In genomic region chr18:42182728-42183700, GRCh38 we compare ENCODE assay signal across 18 cellular contexts.
A peak's percentile ranks its signal among the peaks of the same experiment; 100 is the strongest.
DNase-seq lines count a peak whose midpoint lies in the region; ATAC-seq, FAIRE-seq and TF ChIP-seq lines count a peak whose summit lies in the region.
"Had no signal": no experiment of that assay in that cellular context is flagged by ENCODE, and none has a peak within 500 bp of the region (broad histone marks: within the 10 kb centered on the region; RNA-seq: fewer than 3 reads in every experiment).

No MANE protein-coding gene starts in this region.

- peaks cover 0 to 6% (median 0%) of the 10 kb centered on the region in 5 donors for H3K36me3 Mint-ChIP-seq in naive thymus-derived CD4-positive, alpha-beta T cell
- H3K36me3 Mint-ChIP-seq: activated CD8-positive, alpha-beta memory T cell treated with anti-CD3 and anti-CD28 coated beads, Interleukin-2, amount 10 ng/mL, durations not matched to agents 7 days and 5 days had no signal

- no peak for TF ChIP-seq POLR2A in GM12878 (IDR thresholded peaks at IDR 0.05; ENCODE audit: low read depth, low read length)

- no peaks in the 10 kb centered on the region for H3K36me3 ChIP-seq in OCI-LY3 (replicated peaks; ENCODE audit: low read depth, low read length)
- H3K36me3 ChIP-seq in GM12878 (ENCODE audit: control insufficient read depth in 2 of 2, insufficient read depth in 2 of 2, low read length in 1 of 2) = no peaks in the 10 kb centered on the region
- no peaks in the 10 kb centered on the region for H3K36me3 ChIP-seq in naive thymus-derived CD4-positive, alpha-beta T cell (ENCODE audit: control insufficient read depth in 2 of 3, insufficient read depth in 3 of 3, low read length in 3 of 3)
- H3K36me3 ChIP-seq: vagina had no signal

- TF ChIP-seq RAD21 in GM12878 (IDR thresholded peaks at IDR 0.05; ENCODE audit: insufficient read depth, low read depth, low read length) = no peak

- in situ Hi-C loops in Caki2 (cut with HindIII; ENCODE audit: low pct_unique_long_range_greater_than_20kb, low sequenced_read_pairs) = no loop called here
- in situ Hi-C loops in GM12878 (cut with MboI) = no loop called here

- intact Hi-C loops in GM12878 (cut with micrococcal nuclease; ENCODE audit: unreplicated experiment) = loop anchor here (10.0 kb wide), 1 partner anchor 158 kb away; no protein-coding TSS in a partner anchor
- intact Hi-C loops in naive thymus-derived CD4-positive, alpha-beta T cell (cut with micrococcal nuclease) = no loop called here

- H2AFZ ChIP-seq in OCI-LY3 (ENCODE audit: low read depth, low read length) = no peak overlapping the region
- H2AFZ ChIP-seq in GM12878 (ENCODE audit: control insufficient read depth, low read depth, low read length) = no peak overlapping the region

- 25% methylated on average over 7 of the region's 7 CpGs for WGBS in GM12878 (ENCODE audit: insufficient coverage, insufficient replicate concordance, low lambda C conversion rate, missing lambda C conversion rate)

- H3K27ac ChIP-seq in OCI-LY3 (ENCODE audit: low read length) (no peak overlapping the region), GM12878 (ENCODE audit: control insufficient read depth, insufficient read depth) (no peak overlapping the region)
- no peak overlapping the region for H3K27ac ChIP-seq in naive thymus-derived CD4-positive, alpha-beta T cell (ENCODE audit: low read depth, low read length)
- H3K27ac ChIP-seq: vagina had no signal

- no peak for TF ChIP-seq CTCF in OCI-LY3 (IDR thresholded peaks at IDR 0.05; ENCODE audit: low read depth, low read length)
- TF ChIP-seq CTCF in GM12878 (IDR thresholded peaks at IDR 0.05 in 2 of 3, conservative IDR thresholded peaks at IDR 0.05 in 1 of 3; ENCODE audit: control insufficient read depth in 2 of 3, extremely low read depth in 1 of 3, insufficient read depth in 1 of 3, low read depth in 3 of 3, low read length in 3 of 3) = no peak

- H3K4me1 Mint-ChIP-seq in stimulated activated naive CD8-positive, alpha-beta T cell treated with anti-CD3 and anti-CD28 coated beads, Interleukin-15, amount 100 ng/mL, for 72 hours = no peaks in the 10 kb centered on the region
- peaks cover 0 to 3% (median 0%) of the 10 kb centered on the region in 7 donors for H3K4me1 Mint-ChIP-seq in naive thymus-derived CD4-positive, alpha-beta T cell
- H3K4me1 Mint-ChIP-seq: activated B cell treated with CpG ODN at 0.5 μM for 24 hours; activated CD8-positive, alpha-beta memory T cell treated with anti-CD3 and anti-CD28 coated beads, Interleukin-2, amount 10 ng/mL, durations not matched to agents 7 days and 5 days; IgD-negative memory B cell had no signal

- H3K4me2 ChIP-seq in OCI-LY3 (ENCODE audit: low read length) = peak overlapping the region; percentile 45
- H3K4me2 ChIP-seq in GM12878 (ENCODE audit: control insufficient read depth, insufficient read depth) = no peak overlapping the region

- H3K9me3 Mint-ChIP-seq in stimulated activated naive CD8-positive, alpha-beta T cell treated with anti-CD3 and anti-CD28 coated beads, Interleukin-15, amount 100 ng/mL, for 72 hours = no peaks in the 10 kb centered on the region
- H3K9me3 Mint-ChIP-seq in naive thymus-derived CD4-positive, alpha-beta T cell = peaks cover 0 to 2% (median 0%) of the 10 kb centered on the region in 11 donors
- H3K9me3 Mint-ChIP-seq: activated B cell treated with CpG ODN at 0.5 μM for 24 hours; IgD-negative memory B cell; stimulated activated naive CD8-positive, alpha-beta T cell treated with anti-CD3 and anti-CD28 coated beads, Interleukin-15, Interleukin-2, amounts not matched to agents 100 ng/mL and 50 ng/mL, for 24 hours had no signal

- RAD21 ChIA-PET in GM12878 (lab: Charles Lee; ENCODE audit: unreplicated experiment) = interaction anchor here (0.6 to 2.6 kb wide), 5 partner anchors 14 to 99 kb away, joined by 4 to 18 read pairs (median 4); no protein-coding TSS in a partner anchor

- POLR2A ChIA-PET in GM12878 (lab: Charles Lee) = interaction anchor here (1.2 kb wide), 1 partner anchor 14 kb away, joined by 4 read pairs; no protein-coding TSS in a partner anchor
- POLR2A ChIA-PET in naive thymus-derived CD4-positive, alpha-beta T cell (lab: Charles Lee) = no interaction called here

- H3K27ac Mint-ChIP-seq in stimulated activated naive CD8-positive, alpha-beta T cell treated with anti-CD3 and anti-CD28 coated beads, Interleukin-15, amount 100 ng/mL, for 72 hours = no peak overlapping the region
- H3K27ac Mint-ChIP-seq in naive thymus-derived CD4-positive, alpha-beta T cell = no peak overlapping the region
- H3K27ac Mint-ChIP-seq: activated B cell treated with CpG ODN at 0.5 μM for 24 hours; activated CD8-positive, alpha-beta memory T cell treated with anti-CD3 and anti-CD28 coated beads, Interleukin-2, amount 10 ng/mL, durations not matched to agents 7 days and 5 days; IgD-negative memory B cell; stimulated activated naive CD8-positive, alpha-beta T cell treated with anti-CD3 and anti-CD28 coated beads, Interleukin-15, Interleukin-2, amounts not matched to agents 100 ng/mL and 50 ng/mL, for 24 hours had no signal

- H3K27me3 ChIP-seq in OCI-LY3 (ENCODE audit: low read depth, low read length) (no peaks in the 10 kb centered on the region), GM12878 (replicated peaks in 1 of 2; ENCODE audit: control insufficient read depth in 2 of 2, insufficient read depth in 2 of 2, low read length in 1 of 2) (no peaks in the 10 kb centered on the region)
- H3K27me3 ChIP-seq in naive thymus-derived CD4-positive, alpha-beta T cell (ENCODE audit: control insufficient read depth in 2 of 2, insufficient read depth in 2 of 2, low read length in 2 of 2) = no peaks in the 10 kb centered on the region
- H3K27me3 ChIP-seq: vagina had no signal

- no TSS peak for BruUV-seq in GM12878 (replicated peaks; lab: Mats Ljungman, UMichigan)

- H3K4me1 ChIP-seq in OCI-LY3 (ENCODE audit: low read length) = peaks cover 49% of the 10 kb centered on the region
- H3K4me1 ChIP-seq in GM12878 (ENCODE audit: control insufficient read depth, insufficient read depth, low read length) = no peaks in the 10 kb centered on the region
- H3K4me1 ChIP-seq in naive thymus-derived CD4-positive, alpha-beta T cell (ENCODE audit: control insufficient read depth in 2 of 2, insufficient read depth in 2 of 2, low read length in 2 of 2) = no peaks in the 10 kb centered on the region
- H3K4me1 ChIP-seq: vagina had no signal

- H3K4me3 ChIP-seq in OCI-LY3 (ENCODE audit: low read length) (no peak overlapping the region), GM12878 (no peak overlapping the region)
- H3K4me3 ChIP-seq in naive thymus-derived CD4-positive, alpha-beta T cell (ENCODE audit: low read length) = no peak overlapping the region
- H3K4me3 ChIP-seq: vagina had no signal

- H3K9ac ChIP-seq in OCI-LY3 (ENCODE audit: low read length) = no peak overlapping the region
- no peak overlapping the region for H3K9ac ChIP-seq in GM12878 (ENCODE audit: control insufficient read depth, insufficient read depth, low read length)

- H3K27me3 Mint-ChIP-seq in stimulated activated naive CD8-positive, alpha-beta T cell treated with anti-CD3 and anti-CD28 coated beads, Interleukin-15, amount 100 ng/mL, for 72 hours = no peaks in the 10 kb centered on the region
- no peaks in the 10 kb centered on the region for H3K27me3 Mint-ChIP-seq in naive thymus-derived CD4-positive, alpha-beta T cell
- H3K27me3 Mint-ChIP-seq: activated B cell treated with CpG ODN at 0.5 μM for 24 hours; IgD-negative memory B cell; stimulated activated naive CD8-positive, alpha-beta T cell treated with anti-CD3 and anti-CD28 coated beads, Interleukin-15, Interleukin-2, amounts not matched to agents 100 ng/mL and 50 ng/mL, for 24 hours had no signal

- DNase-seq in Caki2 (ENCODE audit: low read depth) = peak; percentile 82
- DNase-seq in GM12878 (ENCODE audit: low read depth, low spot score) = no peak
- DNase-seq in myocyte (ENCODE audit: low read depth) = peak; percentile 53
- no peak for DNase-seq in stimulated activated naive CD8-positive, alpha-beta T cell treated with anti-CD3 and anti-CD28 coated beads, Interleukin-15, amount 100 ng/mL, for 72 hours
- no peak for DNase-seq in SKM-1 treated with dmso at 0.1 percent for 144 hours (lab: John Stamatoyannopoulos, UW; ENCODE audit: unreplicated experiment)
- DNase-seq in naive thymus-derived CD4-positive, alpha-beta T cell = no peak
- no peak for DNase-seq in activated effector memory CD4-positive, alpha-beta T cell treated with Interleukin-2 at 50 U/mL for 16 hours
- DNase-seq: activated B cell treated with CpG ODN at 0.5 μM for 24 hours; activated CD8-positive, alpha-beta memory T cell treated with anti-CD3 and anti-CD28 coated beads, Interleukin-2, amount 10 ng/mL, durations not matched to agents 7 days and 5 days; C1 segment of cervical spinal cord; effector CD8-positive, alpha-beta T cell; NCI-H1048; NCI-H345 had no signal

- peak; percentile 74 for ATAC-seq in GM12878
- ATAC-seq in stimulated activated naive CD8-positive, alpha-beta T cell treated with anti-CD3 and anti-CD28 coated beads, Interleukin-15, amount 100 ng/mL, for 72 hours = no peak
- ATAC-seq in naive thymus-derived CD4-positive, alpha-beta T cell = no peak
- ATAC-seq: activated CD8-positive, alpha-beta memory T cell treated with anti-CD3 and anti-CD28 coated beads, Interleukin-2, amount 10 ng/mL, durations not matched to agents 7 days and 5 days; HCT116 had no signal

- no peaks in the 10 kb centered on the region for H3K79me2 ChIP-seq in OCI-LY3 (ENCODE audit: low read length)
- no peaks in the 10 kb centered on the region for H3K79me2 ChIP-seq in GM12878 (ENCODE audit: control insufficient read depth, insufficient read depth, low read length)

- TF ChIP-seq EP300 in GM12878 (IDR thresholded peaks at IDR 0.05; ENCODE audit: borderline replicate concordance in 1 of 2, control insufficient read depth in 1 of 2, low read depth in 2 of 2, low read length in 2 of 2) = no peak

- CTCF ChIA-PET in GM12878 (lab: Yijun Ruan, JAX) = interaction anchor here (0.6 to 7.4 kb wide), 4 partner anchors 66 to 132 kb away, joined by 3 to 67 read pairs (median 3); no protein-coding TSS in a partner anchor
- CTCF ChIA-PET in naive thymus-derived CD4-positive, alpha-beta T cell (lab: Charles Lee) = no interaction called here

- FAIRE-seq in GM12878 (lab: Jason Lieb, UNC) = no peak

- SMC1A ChIA-PET in GM12878 (lab: Charles Lee; ENCODE audit: uncharacterized antibody, unreplicated experiment) = interaction anchor here (0.7 to 11.6 kb wide), 12 partner anchors 9 to 129 kb away, joined by 3 to 135 read pairs (median 4); no protein-coding TSS in a partner anchor

- H3K9me3 ChIP-seq in OCI-LY3 (ENCODE audit: insufficient read depth, low read length) = no peaks in the 10 kb centered on the region
- no peaks in the 10 kb centered on the region for H3K9me3 ChIP-seq in GM12878 (replicated peaks; ENCODE audit: control insufficient read depth, insufficient read depth, low read length)
- no peaks in the 10 kb centered on the region for H3K9me3 ChIP-seq in naive thymus-derived CD4-positive, alpha-beta T cell (ENCODE audit: control insufficient read depth in 2 of 3, low read length in 3 of 3)
- H3K9me3 ChIP-seq: vagina had no signal

- H3K4me3 Mint-ChIP-seq in stimulated activated naive CD8-positive, alpha-beta T cell treated with anti-CD3 and anti-CD28 coated beads, Interleukin-15, amount 100 ng/mL, for 72 hours = no peak overlapping the region
- no peak overlapping the region for H3K4me3 Mint-ChIP-seq in naive thymus-derived CD4-positive, alpha-beta T cell
- H3K4me3 Mint-ChIP-seq: activated B cell treated with CpG ODN at 0.5 μM for 24 hours; activated CD8-positive, alpha-beta memory T cell treated with anti-CD3 and anti-CD28 coated beads, Interleukin-2, amount 10 ng/mL, durations not matched to agents 7 days and 5 days; IgD-negative memory B cell; stimulated activated naive CD8-positive, alpha-beta T cell treated with anti-CD3 and anti-CD28 coated beads, Interleukin-15, Interleukin-2, amounts not matched to agents 100 ng/mL and 50 ng/mL, for 24 hours had no signal

- no peaks in the 10 kb centered on the region for H4K20me1 ChIP-seq in OCI-LY3 (ENCODE audit: insufficient read depth, low read length)
- no peaks in the 10 kb centered on the region; the same call in 1 of the 2 replicates for H4K20me1 ChIP-seq in GM12878 (ENCODE audit: control insufficient read depth, insufficient read depth)

Comparison
In these comparisons a context has a peak if more than half of its experiments do, and no peak if none do; other contexts are left out.
1. DNase-seq: peak in Caki2 (single experiment) and myocyte (single experiment); none in GM12878 (single experiment), stimulated activated naive CD8-positive, alpha-beta T cell treated with anti-CD3 and anti-CD28 coated beads, Interleukin-15, amount 100 ng/mL, for 72 hours (0 of 2), SKM-1 treated with dmso at 0.1 percent for 144 hours (single experiment), naive thymus-derived CD4-positive, alpha-beta T cell (0 of 9) and activated effector memory CD4-positive, alpha-beta T cell treated with Interleukin-2 at 50 U/mL for 16 hours (single experiment).